In the genomic region with DNA sequence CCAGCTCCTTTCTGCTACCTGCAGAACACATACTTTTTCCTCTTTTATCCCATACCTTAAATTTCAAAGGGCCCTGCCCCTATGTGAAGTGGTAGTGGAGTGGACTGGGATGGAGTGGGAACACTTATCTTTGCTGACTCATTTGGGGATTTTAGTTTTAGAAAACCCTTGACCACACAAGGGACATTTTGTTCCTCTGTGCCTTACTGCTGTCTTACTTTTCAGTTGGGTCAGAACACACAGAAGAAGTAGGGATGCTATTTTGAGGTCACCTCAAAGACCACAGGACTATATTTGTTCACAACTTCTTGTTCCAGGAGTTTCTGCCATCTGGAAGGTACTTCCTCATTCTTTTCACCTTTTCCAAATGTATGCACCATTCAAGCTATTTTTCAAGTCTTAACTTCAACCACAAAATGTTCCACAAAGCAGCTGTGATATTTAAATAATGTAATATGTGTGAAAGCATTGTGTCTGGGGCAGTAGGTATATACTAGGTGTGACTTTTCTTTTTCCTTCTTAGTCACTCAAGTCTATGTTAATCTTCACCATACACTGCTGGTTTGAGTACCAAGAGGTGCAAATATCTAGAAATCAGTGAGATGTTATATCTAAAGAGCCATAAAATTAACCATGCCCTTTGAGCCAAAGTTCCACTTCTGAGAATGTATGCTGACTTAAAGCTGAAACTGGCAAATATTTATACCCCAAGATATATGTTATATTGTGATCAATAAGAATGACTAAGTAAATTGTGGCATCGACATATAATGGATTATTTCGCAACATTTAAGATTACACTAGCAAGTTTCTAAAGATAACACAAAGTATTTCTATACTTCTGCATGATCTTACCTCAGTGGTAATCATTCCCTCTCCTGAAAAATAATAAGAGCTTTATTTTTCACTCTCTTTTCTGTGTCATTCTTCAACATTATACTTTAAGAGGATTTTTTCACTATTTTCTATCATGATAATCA, we compare ENCODE assay signal across 10 cellular contexts.
DNase-seq lines count a peak whose midpoint lies in the region; ATAC-seq and TF ChIP-seq lines count a peak whose summit lies in the region.
"Had no signal": no experiment of that assay in that cellular context is flagged by ENCODE, and none has a peak within 500 bp of the region (broad histone marks: within the 10 kb centered on the region; RNA-seq: fewer than 3 reads in every experiment).

No MANE protein-coding gene starts in this region.

- no peak for TF ChIP-seq POLR2A in spleen (IDR thresholded peaks at IDR 0.05)

- in situ Hi-C loops in ACHN (cut with HindIII; ENCODE audit: low pct_ligation_motif_present, low pct_unique_long_range_greater_than_20kb, low sequenced_read_pairs): no loop called here

- intact Hi-C loops in spleen (cut with DNase I; ENCODE audit: low total_unique reads): no loop called here
- intact Hi-C loops in right cardiac atrium (cut with DNase I): no loop called here

- H3K4me2 ChIP-seq in BLaER1: peak overlapping the region; percentile 51

- H4K20me1 ChIP-seq in BLaER1: no peaks in the 10 kb centered on the region

- H3K9ac ChIP-seq in BLaER1: no peak overlapping the region

- peak; percentile 8 for DNase-seq in RPMI8226
- no peak for DNase-seq in SHP77 (lab: John Stamatoyannopoulos, UW)
- no peak for DNase-seq in spleen
- no peak for DNase-seq in right cardiac atrium
- DNase-seq in ACHN: no peak
- DNase-seq: activated T-cell treated with anti-CD3 and anti-CD28 coated beads, Interleukin-2, amount 50 U/mL, for 4 hours had no signal

- ATAC-seq in GM19452 (IDR thresholded peaks at IDR 0.05; ENCODE audit: unreplicated experiment) (peak; percentile 95), HG03095 (IDR thresholded peaks at IDR 0.05; ENCODE audit: unreplicated experiment) (peak; percentile 91), right cardiac atrium (no peak)

- H3K27me3 ChIP-seq in BLaER1: no peaks in the 10 kb centered on the region
- H3K27me3 ChIP-seq in spleen (replicated peaks in 1 of 7): no peaks in the 10 kb centered on the region
- H3K27me3 ChIP-seq in right cardiac atrium (ENCODE audit: control insufficient read depth, insufficient read depth): no peaks in the 10 kb centered on the region
- H3K27me3 ChIP-seq: esophagus muscularis mucosa had no signal

- H3K4me1 ChIP-seq in BLaER1 (peaks cover 10% of the 10 kb centered on the region), spleen (peaks cover 0 to 28% (median 9%) of the 10 kb centered on the region in 6 donors), right cardiac atrium (ENCODE audit: control insufficient read depth, insufficient read depth, low read length) (no peaks in the 10 kb centered on the region)
- H3K4me1 ChIP-seq: esophagus muscularis mucosa had no signal

- H3K36me3 ChIP-seq in BLaER1 (no peaks in the 10 kb centered on the region), spleen (no peaks in the 10 kb centered on the region)
- H3K36me3 ChIP-seq: esophagus muscularis mucosa had no signal

- H3K9me3 ChIP-seq in BLaER1: no peaks in the 10 kb centered on the region
- peaks cover 0 to 6% (median 0%) of the 10 kb centered on the region in 8 donors for H3K9me3 ChIP-seq in spleen
- no peaks in the 10 kb centered on the region for H3K9me3 ChIP-seq in right cardiac atrium (ENCODE audit: control insufficient read depth, low read length)
- H3K9me3 ChIP-seq: esophagus muscularis mucosa had no signal

- H3K4me3 ChIP-seq in BLaER1 (no peak overlapping the region), spleen (no peak overlapping the region), right cardiac atrium (ENCODE audit: low read length) (no peak overlapping the region)
- H3K4me3 ChIP-seq: esophagus muscularis mucosa had no signal

- WGBS in spleen, 5 donors: 41 to 62% (median 46%) methylated on average over 2 of the region's 2 CpGs
- WGBS in right cardiac atrium: 82% methylated on average over 2 of the region's 2 CpGs

- H3K27ac ChIP-seq in BLaER1 (peak overlapping the region; percentile 34; the same call in 1 of the 2 replicates), spleen (peak overlapping the region in 4 of 8 donors; percentile 19 to 54 (median 37)), right cardiac atrium (ENCODE audit: low read length) (no peak overlapping the region)
- H3K27ac ChIP-seq: esophagus muscularis mucosa had no signal

- no peak for TF ChIP-seq CTCF in spleen (IDR thresholded peaks at IDR 0.05 in 8 of 11, conservative IDR thresholded peaks at IDR 0.05 in 3 of 11)

Comparison
In these comparisons a context has a peak if more than half of its experiments do, and no peak if none do; other contexts are left out.
1. ATAC-seq: peak in GM19452 (single experiment) and HG03095 (single experiment); none in right cardiac atrium (0 of 2).